In genomic region chr14:22231022-22231421, GRCh38 we compare ENCODE assay signal across 12 cellular contexts.
DNase-seq lines count a peak whose midpoint lies in the region; ATAC-seq and TF ChIP-seq lines count a peak whose summit lies in the region.
"Had no signal": no experiment of that assay in that cellular context is flagged by ENCODE, and none has a peak within 500 bp of the region (broad histone marks: within the 10 kb centered on the region; RNA-seq: fewer than 3 reads in every experiment).

No MANE protein-coding gene starts in this region.

- H3K27me3 ChIP-seq in naive thymus-derived CD4-positive, alpha-beta T cell (ENCODE audit: control insufficient read depth in 2 of 2, insufficient read depth in 2 of 2, low read length in 2 of 2) = no peaks in the 10 kb centered on the region

- peak overlapping the region; percentile 57 for H3K27ac Mint-ChIP-seq in activated CD4-positive, alpha-beta T cell treated with anti-CD3 and anti-CD28 coated beads, Interleukin-2, amount 10 ng/mL, durations not matched to agents 7 days and 5 days
- H3K27ac Mint-ChIP-seq in T-helper 17 cell = no peak overlapping the region
- H3K27ac Mint-ChIP-seq in naive thymus-derived CD4-positive, alpha-beta T cell = peak overlapping the region in 7 of 9 donors; percentile 43 to 85 (median 70)
- H3K27ac Mint-ChIP-seq in mesothelial cell of epicardium = no peak overlapping the region

- peak overlapping the region; percentile 27 for H3K4me3 Mint-ChIP-seq in activated CD4-positive, alpha-beta T cell treated with anti-CD3 and anti-CD28 coated beads, Interleukin-2, amount 10 ng/mL, durations not matched to agents 7 days and 5 days
- H3K4me3 Mint-ChIP-seq in T-helper 17 cell (peak overlapping the region; percentile 25), mesothelial cell of epicardium (no peak overlapping the region)
- peak overlapping the region in 8 of 10 donors; percentile 12 to 71 (median 46) for H3K4me3 Mint-ChIP-seq in naive thymus-derived CD4-positive, alpha-beta T cell

- peaks cover 10% of the 10 kb centered on the region for H3K4me1 Mint-ChIP-seq in activated CD4-positive, alpha-beta T cell treated with anti-CD3 and anti-CD28 coated beads, Interleukin-2, amount 10 ng/mL, durations not matched to agents 7 days and 5 days
- H3K4me1 Mint-ChIP-seq in T-helper 17 cell = no peaks in the 10 kb centered on the region
- H3K4me1 Mint-ChIP-seq in naive thymus-derived CD4-positive, alpha-beta T cell = peaks cover 0 to 30% (median 9%) of the 10 kb centered on the region in 7 donors
- peaks cover 16% of the 10 kb centered on the region for H3K4me1 Mint-ChIP-seq in mesothelial cell of epicardium

- H3K36me3 ChIP-seq in naive thymus-derived CD4-positive, alpha-beta T cell (ENCODE audit: control insufficient read depth in 2 of 3, insufficient read depth in 3 of 3, low read length in 3 of 3) = no peaks in the 10 kb centered on the region
- H3K36me3 ChIP-seq: thoracic aorta had no signal

- no peak overlapping the region for H3K4me3 ChIP-seq in naive thymus-derived CD4-positive, alpha-beta T cell (ENCODE audit: low read length)
- H3K4me3 ChIP-seq: thoracic aorta had no signal

- H3K9me3 ChIP-seq in T-helper 17 cell (ENCODE audit: control insufficient read depth, low read length, poor library complexity, severe bottlenecking) = no peaks in the 10 kb centered on the region
- H3K9me3 ChIP-seq in naive thymus-derived CD4-positive, alpha-beta T cell (ENCODE audit: control insufficient read depth in 2 of 3, low read length in 3 of 3) = no peaks in the 10 kb centered on the region
- H3K9me3 ChIP-seq: thoracic aorta had no signal

- TF ChIP-seq CTCF in mesothelial cell of epicardium (IDR thresholded peaks at IDR 0.05; ENCODE audit: unreplicated experiment) = no peak

- POLR2A ChIA-PET in activated CD4-positive, alpha-beta T cell treated with anti-CD3 and anti-CD28 coated beads, Interleukin-2, amount 10 ng/mL, durations not matched to agents 7 days and 5 days (lab: Charles Lee) = no interaction called here
- POLR2A ChIA-PET in naive thymus-derived CD4-positive, alpha-beta T cell (lab: Charles Lee) = no interaction called here

- H3K27ac ChIP-seq in naive thymus-derived CD4-positive, alpha-beta T cell (ENCODE audit: low read depth, low read length) = no peak overlapping the region
- H3K27ac ChIP-seq: thoracic aorta had no signal

- no peaks in the 10 kb centered on the region for H3K9me3 Mint-ChIP-seq in activated CD4-positive, alpha-beta T cell treated with anti-CD3 and anti-CD28 coated beads, Interleukin-2, amount 10 ng/mL, durations not matched to agents 7 days and 5 days
- H3K9me3 Mint-ChIP-seq in naive thymus-derived CD4-positive, alpha-beta T cell = peaks cover 0 to 2% (median 0%) of the 10 kb centered on the region in 11 donors
- peaks cover 9% of the 10 kb centered on the region for H3K9me3 Mint-ChIP-seq in mesothelial cell of epicardium

- ATAC-seq in HG02870 (IDR thresholded peaks at IDR 0.05; ENCODE audit: unreplicated experiment) (peak; percentile 69), T-helper 17 cell (peak; percentile 68), GM18858 (IDR thresholded peaks at IDR 0.05; ENCODE audit: unreplicated experiment) (no peak), HG03196 (IDR thresholded peaks at IDR 0.05; ENCODE audit: unreplicated experiment) (no peak)
- peak; percentile 79 for ATAC-seq in naive thymus-derived CD4-positive, alpha-beta T cell

- intact Hi-C loops in naive thymus-derived CD4-positive, alpha-beta T cell (cut with micrococcal nuclease) = no loop called here

- no peaks in the 10 kb centered on the region for H3K4me1 ChIP-seq in naive thymus-derived CD4-positive, alpha-beta T cell (ENCODE audit: control insufficient read depth in 2 of 2, insufficient read depth in 2 of 2, low read length in 2 of 2)

- DNase-seq in activated CD4-positive, alpha-beta T cell treated with anti-CD3 and anti-CD28 coated beads, Interleukin-2, amount 10 ng/mL, durations not matched to agents 7 days and 5 days = peak; percentile 17
- no peak for DNase-seq in activated CD4-positive, alpha-beta T cell treated with anti-CD3 and anti-CD28 coated beads, Interleukin-2, amount 50 U/mL, for 48 hours
- DNase-seq in T-helper 17 cell (no peak), mesothelial cell of epicardium (ENCODE audit: low spot score in 2 of 2, unreplicated experiment in 2 of 2) (no peak)
- peak in 4 of 9 donors; percentile 1 to 26 (median 10) for DNase-seq in naive thymus-derived CD4-positive, alpha-beta T cell
- DNase-seq: ACHN, midbrain, NCI-H446 treated with DMSO at 0.1 percent for 48 hours had no signal

- H3K36me3 Mint-ChIP-seq in activated CD4-positive, alpha-beta T cell treated with anti-CD3 and anti-CD28 coated beads, Interleukin-2, amount 10 ng/mL, durations not matched to agents 7 days and 5 days (ENCODE audit: low read depth) = no peaks in the 10 kb centered on the region
- H3K36me3 Mint-ChIP-seq in T-helper 17 cell (ENCODE audit: low read depth) (no peaks in the 10 kb centered on the region), mesothelial cell of epicardium (peaks cover 4% of the 10 kb centered on the region)
- H3K36me3 Mint-ChIP-seq in naive thymus-derived CD4-positive, alpha-beta T cell = peaks cover 0 to 1% (median 0%) of the 10 kb centered on the region in 5 donors

- CTCF ChIA-PET in activated CD4-positive, alpha-beta T cell treated with anti-CD3 and anti-CD28 coated beads, Interleukin-2, amount 10 ng/mL, durations not matched to agents 7 days and 5 days (lab: Charles Lee) = no interaction called here
- CTCF ChIA-PET in naive thymus-derived CD4-positive, alpha-beta T cell (lab: Charles Lee) = no interaction called here

- no peaks in the 10 kb centered on the region for H3K27me3 Mint-ChIP-seq in activated CD4-positive, alpha-beta T cell treated with anti-CD3 and anti-CD28 coated beads, Interleukin-2, amount 10 ng/mL, durations not matched to agents 7 days and 5 days
- H3K27me3 Mint-ChIP-seq in T-helper 17 cell (no peaks in the 10 kb centered on the region), mesothelial cell of epicardium (ENCODE audit: low read depth) (no peaks in the 10 kb centered on the region)
- no peaks in the 10 kb centered on the region for H3K27me3 Mint-ChIP-seq in naive thymus-derived CD4-positive, alpha-beta T cell

Comparison
In these comparisons a context has a peak if more than half of its experiments do, and no peak if none do; other contexts are left out.
1. H3K27ac Mint-ChIP-seq: peak in activated CD4-positive, alpha-beta T cell treated with anti-CD3 and anti-CD28 coated beads, Interleukin-2, amount 10 ng/mL, durations not matched to agents 7 days and 5 days (single experiment) and naive thymus-derived CD4-positive, alpha-beta T cell (7 of 9); none in T-helper 17 cell (single experiment) and mesothelial cell of epicardium (single experiment).
2. ATAC-seq: peak in HG02870 (single experiment), T-helper 17 cell (single experiment) and naive thymus-derived CD4-positive, alpha-beta T cell (single experiment); none in GM18858 (single experiment) and HG03196 (single experiment).